In the genomic region with DNA sequence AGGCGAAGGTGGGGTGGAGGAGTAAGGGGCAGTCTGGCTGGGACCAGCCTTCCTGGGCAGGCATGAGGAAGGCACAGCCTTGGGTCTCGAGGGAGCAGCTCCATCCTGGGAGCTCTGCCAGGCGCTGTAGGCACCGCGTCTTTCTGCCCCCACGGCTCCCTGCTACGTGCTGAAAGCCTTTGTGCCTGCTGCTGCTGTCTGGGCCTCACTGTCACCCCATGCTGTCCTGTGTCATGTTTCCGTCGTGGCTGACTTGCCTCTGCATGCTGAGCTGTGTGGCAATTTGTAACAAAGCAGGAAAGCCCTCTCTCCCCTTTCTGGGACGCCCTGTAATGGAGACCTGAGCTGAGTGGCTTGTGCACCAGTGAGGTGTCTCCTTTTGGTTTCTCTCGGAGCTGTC, we compare ENCODE assay signal across 26 cellular contexts.
DNase-seq lines count a peak whose midpoint lies in the region; ATAC-seq and TF ChIP-seq lines count a peak whose summit lies in the region.
"Had no signal": no experiment of that assay in that cellular context is flagged by ENCODE, and none has a peak within 500 bp of the region (broad histone marks: within the 10 kb centered on the region; RNA-seq: fewer than 3 reads in every experiment).

No MANE protein-coding gene starts in this region.

- peak; percentile 3 for DNase-seq in DMS 273 treated with DMSO at 0.1 percent for 48 hours (lab: John Stamatoyannopoulos, UW)
- peak; percentile 16 for DNase-seq in NB4 (ENCODE audit: low read depth)
- peak; percentile 94 for DNase-seq in NCI-H345 (lab: John Stamatoyannopoulos, UW)
- DNase-seq in nephron progenitor cell: peak; percentile 20
- no peak for DNase-seq in HPDE6-E6E7 (ENCODE audit: extremely low spot score)
- DNase-seq in NCI-H510A (lab: John Stamatoyannopoulos, UW): no peak
- DNase-seq in activated CD8-positive, alpha-beta memory T cell treated with anti-CD3 and anti-CD28 coated beads for 24 hours: no peak
- DNase-seq: activated CD4-positive, alpha-beta T cell treated with anti-CD3 and anti-CD28 coated beads for 1 hour; activated CD8-positive, alpha-beta memory T cell treated with anti-CD3 and anti-CD28 coated beads, Interleukin-2, amount 50 U/mL, for 4 hours; activated gamma-delta T cell; AML-193; amniotic stem cell; effector memory CD4-positive, alpha-beta T cell; HFFc6; mesenchymal stem cell; MM.1S; NCI-H510A treated with DMSO at 0.1 percent for 48 hours; OCI-M1; stimulated activated CD4-positive, alpha-beta T cell treated with anti-CD3 and anti-CD28 coated beads, Interleukin-15, amount 100 ng/mL, for 24 hours; stimulated activated naive CD4-positive, alpha-beta T cell; transverse colon had no signal

- ATAC-seq in GM19351 (IDR thresholded peaks at IDR 0.05; ENCODE audit: unreplicated experiment): no peak

- no peak for TF ChIP-seq CTCF in NB4 (IDR thresholded peaks at IDR 0.05; ENCODE audit: low read depth, low read length)
- TF ChIP-seq CTCF in nephron progenitor cell (IDR thresholded peaks at IDR 0.05): no peak

- peaks cover 26% of the 10 kb centered on the region for H3K27me3 Mint-ChIP-seq in nephron progenitor cell (ENCODE audit: low read depth, poor library complexity)

- no peak for TF ChIP-seq POLR2A in NB4 (IDR thresholded peaks at IDR 0.05; ENCODE audit: extremely low read depth, insufficient read length)

- no peak overlapping the region for H3K4me3 Mint-ChIP-seq in nephron progenitor cell
- H3K4me3 Mint-ChIP-seq: central memory CD8-positive, alpha-beta T cell; HFFc6; nephron had no signal

- no peak overlapping the region for H3K27ac Mint-ChIP-seq in nephron progenitor cell
- H3K27ac Mint-ChIP-seq: HFFc6, nephron had no signal

- no peaks in the 10 kb centered on the region for H3K36me3 Mint-ChIP-seq in nephron progenitor cell (ENCODE audit: low read depth)

- no peaks in the 10 kb centered on the region for H3K9me3 Mint-ChIP-seq in nephron progenitor cell
- H3K9me3 Mint-ChIP-seq: central memory CD8-positive, alpha-beta T cell; HFFc6; nephron had no signal

- H3K4me1 Mint-ChIP-seq in nephron progenitor cell: peaks cover 30% of the 10 kb centered on the region
- H3K4me1 Mint-ChIP-seq: central memory CD8-positive, alpha-beta T cell had no signal

- no peak overlapping the region for H3K4me3 ChIP-seq in NB4 (ENCODE audit: low read depth, low read length)
- H3K4me3 ChIP-seq: hepatocyte, SJSA1, transverse colon had no signal

Comparison
In these comparisons a context has a peak if more than half of its experiments do, and no peak if none do; other contexts are left out.
1. DNase-seq: peak in DMS 273 treated with DMSO at 0.1 percent for 48 hours (single experiment), NB4 (single experiment), NCI-H345 (single experiment) and nephron progenitor cell (single experiment); none in HPDE6-E6E7 (single experiment), NCI-H510A (single experiment) and activated CD8-positive, alpha-beta memory T cell treated with anti-CD3 and anti-CD28 coated beads for 24 hours (single experiment).